ENCODE assay signal across 23 cellular contexts in genomic region chr19:16452321-16452720, GRCh38. TPM values are rescaled to one million over a fixed set of nuclear protein-coding genes. Genes with fewer than 3 reads are reported as not detected.
DNase-seq lines count a peak whose midpoint lies in the region; ATAC-seq and TF ChIP-seq lines count a peak whose summit lies in the region.
"Had no signal": no experiment of that assay in that cellular context is flagged by ENCODE, and none has a peak within 500 bp of the region (broad histone marks: within the 10 kb centered on the region; RNA-seq: fewer than 3 reads in every experiment).

No MANE protein-coding gene starts in this region.

- peaks cover 93% of the 10 kb centered on the region for H3K79me2 ChIP-seq in Karpas-422 (ENCODE audit: low read length)

- 0 out of 2 replicates have a peak, but pooled peaks cover 2% of the 10 kb centered on the region for H3K36me3 ChIP-seq in Karpas-422 (ENCODE audit: insufficient read depth, low read length)
- H3K36me3 ChIP-seq in right atrium auricular region, result no peaks in the 10 kb centered on the region
- no peaks in the 10 kb centered on the region for H3K36me3 ChIP-seq in psoas muscle (ENCODE audit: insufficient read depth in 1 of 2, low read depth in 1 of 2)
- no peaks in the 10 kb centered on the region for H3K36me3 ChIP-seq in naive thymus-derived CD4-positive, alpha-beta T cell (ENCODE audit: control insufficient read depth in 2 of 3, insufficient read depth in 3 of 3, low read length in 3 of 3)
- H3K36me3 ChIP-seq: BE2C had no signal

- intact Hi-C loops in psoas muscle (cut with DNase I), result no loop called here
- intact Hi-C loops in naive thymus-derived CD4-positive, alpha-beta T cell (cut with micrococcal nuclease), result no loop called here

- H3K9me3 Mint-ChIP-seq in naive thymus-derived CD4-positive, alpha-beta T cell, result peaks cover 0 to 5% (median 0%) of the 10 kb centered on the region in 11 donors

- no peaks in the 10 kb centered on the region for H3K27me3 ChIP-seq in Karpas-422 (ENCODE audit: low read length)
- no peaks in the 10 kb centered on the region for H3K27me3 ChIP-seq in right atrium auricular region
- H3K27me3 ChIP-seq in psoas muscle (ENCODE audit: insufficient read depth in 3 of 3, low read length in 2 of 3), result no peaks in the 10 kb centered on the region
- H3K27me3 ChIP-seq in naive thymus-derived CD4-positive, alpha-beta T cell (ENCODE audit: control insufficient read depth in 2 of 2, insufficient read depth in 2 of 2, low read length in 2 of 2), result no peaks in the 10 kb centered on the region
- H3K27me3 ChIP-seq: BE2C, MG63, SJSA1 had no signal

- CTCF ChIA-PET in naive thymus-derived CD4-positive, alpha-beta T cell (lab: Charles Lee), result no interaction called here

- no peak overlapping the region for H3K4me3 ChIP-seq in Karpas-422 (ENCODE audit: low read length)
- no peak overlapping the region for H3K4me3 ChIP-seq in right atrium auricular region
- H3K4me3 ChIP-seq in psoas muscle, result no peak overlapping the region
- no peak overlapping the region for H3K4me3 ChIP-seq in naive thymus-derived CD4-positive, alpha-beta T cell (ENCODE audit: low read length)
- H3K4me3 ChIP-seq: GM12878, MG63, SJSA1 had no signal

- H3K4me1 ChIP-seq in Karpas-422 (ENCODE audit: low read length) (peaks cover 60% of the 10 kb centered on the region), right atrium auricular region (peaks cover 0 to 56% of the 10 kb centered on the region in 2 donors), psoas muscle (peaks cover 58% of the 10 kb centered on the region)
- peaks cover 11 to 18% of the 10 kb centered on the region in 2 donors for H3K4me1 ChIP-seq in naive thymus-derived CD4-positive, alpha-beta T cell (ENCODE audit: control insufficient read depth in 2 of 2, insufficient read depth in 2 of 2, low read length in 2 of 2)

- WGBS in psoas muscle, 3 donors, result 28 to 46% (median 34%) methylated on average over 8 of the region's 8 CpGs

- POLR2A ChIA-PET in naive thymus-derived CD4-positive, alpha-beta T cell (lab: Charles Lee), result no interaction called here

- H3K36me3 Mint-ChIP-seq in naive thymus-derived CD4-positive, alpha-beta T cell, result peaks cover 4 to 24% (median 13%) of the 10 kb centered on the region in 5 donors

- DNase-seq in EH (ENCODE audit: low read depth) (peak; percentile 18), Karpas-422 (no peak), right atrium auricular region (ENCODE audit: low spot score) (no peak), psoas muscle (no peak), HT-29 (ENCODE audit: low spot score) (no peak), globus pallidus (ENCODE audit: low spot score) (no peak), hypothalamus (lab: John Stamatoyannopoulos, UW) (no peak)
- no peak for DNase-seq in naive thymus-derived CD4-positive, alpha-beta T cell
- DNase-seq: BE2C; CD8-positive, alpha-beta memory T cell; DMS 273 treated with DMSO at 0.1 percent for 48 hours; HCEC 1CT; KBM-7; MG63; NCI-H1092 treated with DMSO at 0.1 percent for 48 hours; NCI-H1694 treated with DMSO at 0.1 percent for 48 hours; NCI-H2171; NCI-H446 treated with DMSO at 0.1 percent for 48 hours; NCI-H748 treated with DMSO at 0.1 percent for 48 hours; RPMI8226 had no signal

- H3K4me2 ChIP-seq in Karpas-422 (ENCODE audit: low read depth, low read length, poor library complexity, severe bottlenecking), result no peak overlapping the region

- H3K4me3 Mint-ChIP-seq in naive thymus-derived CD4-positive, alpha-beta T cell, result no peak overlapping the region
- H3K4me3 Mint-ChIP-seq: CD8-positive, alpha-beta memory T cell had no signal

- H3K27ac ChIP-seq in Karpas-422 (ENCODE audit: low read length) (peak overlapping the region; percentile 54), right atrium auricular region (peak overlapping the region; percentile 93 to 95), psoas muscle (peak overlapping the region; percentile 94)
- no peak overlapping the region for H3K27ac ChIP-seq in naive thymus-derived CD4-positive, alpha-beta T cell (ENCODE audit: low read depth, low read length)
- H3K27ac ChIP-seq: SJSA1 had no signal

- no peak overlapping the region for H3K27ac Mint-ChIP-seq in naive thymus-derived CD4-positive, alpha-beta T cell

- no peak for TF ChIP-seq CTCF in right atrium auricular region (IDR thresholded peaks at IDR 0.05)
- TF ChIP-seq CTCF in psoas muscle (IDR thresholded peaks at IDR 0.05), result no peak

- peaks cover 9% of the 10 kb centered on the region; the same call in 1 of the 2 replicates for H4K20me1 ChIP-seq in Karpas-422 (ENCODE audit: insufficient read depth, low read depth, low read length)

- no peak overlapping the region for H3K9ac ChIP-seq in Karpas-422 (ENCODE audit: low read length)

- H3K27me3 Mint-ChIP-seq in naive thymus-derived CD4-positive, alpha-beta T cell, result no peaks in the 10 kb centered on the region

- H3K4me1 Mint-ChIP-seq in naive thymus-derived CD4-positive, alpha-beta T cell, result peaks cover 33 to 60% (median 49%) of the 10 kb centered on the region in 7 donors

- peak; percentile 22 to 51 (median 32) for ATAC-seq in psoas muscle
- ATAC-seq in naive thymus-derived CD4-positive, alpha-beta T cell, result no peak
- ATAC-seq: GM12878 had no signal

- no peak overlapping the region for H2AFZ ChIP-seq in Karpas-422 (ENCODE audit: low read length)

- H3K9me2 ChIP-seq in Karpas-422 (replicated peaks; ENCODE audit: insufficient read depth, low read length), result no peaks in the 10 kb centered on the region

- H3K9me3 ChIP-seq in Karpas-422 (ENCODE audit: low read length) (no peaks in the 10 kb centered on the region), right atrium auricular region (no peaks in the 10 kb centered on the region), psoas muscle (no peaks in the 10 kb centered on the region)
- H3K9me3 ChIP-seq in naive thymus-derived CD4-positive, alpha-beta T cell (ENCODE audit: control insufficient read depth in 2 of 3, low read length in 3 of 3), result no peaks in the 10 kb centered on the region
- H3K9me3 ChIP-seq: BE2C, MG63 had no signal

RNA-seq across cellular contexts. Expression of gene EPS15L1, which starts 19.4 kb away (rescaled TPM):
- total RNA-seq in Karpas-422 (2014; rRNA removed; shearing (Covaris generic); ENCODE audit: low replicate concordance), result 35.9 and 65.5 TPM in 2 replicates
- total RNA-seq in right atrium auricular region (10 to 100 TPM; 24.0 to 27.4 TPM), psoas muscle (100 to 1,000 TPM in 2 of 4 donors, 10 to 100 TPM in 2; 49.1 to 125 (median 86.1) TPM)
- polyA plus RNA-seq in psoas muscle, result 10 to 100 TPM; 60.7 to 80.2 (median 65.4) TPM
- total RNA-seq in HT-29 (2014; rRNA removed; shearing (Covaris generic)), result 5.0 and 10.4 TPM in 2 replicates
- total RNA-seq in naive thymus-derived CD4-positive, alpha-beta T cell, result 10 to 100 TPM; 40.8 to 60.1 (median 48.3) TPM
- polyA plus RNA-seq in naive thymus-derived CD4-positive, alpha-beta T cell, result 10 to 100 TPM in 1 of 2 donors, 1 to 10 TPM in 1; 9.5 to 14.6 TPM

RNA-seq across cellular contexts. Expression of gene CALR3, which starts 43.6 kb away (rescaled TPM):
- 0.71 TPM in 1 of 2 replicates, not detected in the other for total RNA-seq in Karpas-422 (2014; rRNA removed; shearing (Covaris generic); ENCODE audit: low replicate concordance)
- total RNA-seq in right atrium auricular region (not detected), psoas muscle (under 1 TPM in 1 of 4 donors, not detected in 3; 0.32 TPM)
- polyA plus RNA-seq in psoas muscle, result under 1 TPM in 2 of 3 donors, not detected in 1; 0.07 to 0.25 TPM
- 0.05 and 0.20 TPM in 2 replicates for total RNA-seq in HT-29 (2014; rRNA removed; shearing (Covaris generic))
- not detected for total RNA-seq in naive thymus-derived CD4-positive, alpha-beta T cell
- polyA plus RNA-seq in naive thymus-derived CD4-positive, alpha-beta T cell, result not detected
- total RNA-seq: CD8-positive, alpha-beta memory T cell; SJSA1 had no signal
- polyA plus RNA-seq: AG04450; CD8-positive, alpha-beta memory T cell had no signal

RNA-seq across cellular contexts. Expression of gene C19orf44, which starts 43.9 kb away (rescaled TPM):
- total RNA-seq in Karpas-422 (2014; rRNA removed; shearing (Covaris generic); ENCODE audit: low replicate concordance), result 4.7 and 15.1 TPM in 2 replicates
- 1 to 10 TPM; 2.3 to 6.0 TPM for total RNA-seq in right atrium auricular region
- 1 to 10 TPM; 3.8 to 7.1 (median 5.2) TPM for total RNA-seq in psoas muscle
- polyA plus RNA-seq in psoas muscle, result 1 to 10 TPM; 5.7 to 7.4 (median 6.1) TPM
- 0.81 and 4.5 TPM in 2 replicates for total RNA-seq in HT-29 (2014; rRNA removed; shearing (Covaris generic))
- total RNA-seq in naive thymus-derived CD4-positive, alpha-beta T cell, result 1 to 10 TPM; 1.5 to 6.0 (median 3.4) TPM
- polyA plus RNA-seq in naive thymus-derived CD4-positive, alpha-beta T cell, result 1 to 10 TPM; 1.3 to 2.1 TPM
